ENCODE assay signal across 11 cellular contexts in the genomic region with DNA sequence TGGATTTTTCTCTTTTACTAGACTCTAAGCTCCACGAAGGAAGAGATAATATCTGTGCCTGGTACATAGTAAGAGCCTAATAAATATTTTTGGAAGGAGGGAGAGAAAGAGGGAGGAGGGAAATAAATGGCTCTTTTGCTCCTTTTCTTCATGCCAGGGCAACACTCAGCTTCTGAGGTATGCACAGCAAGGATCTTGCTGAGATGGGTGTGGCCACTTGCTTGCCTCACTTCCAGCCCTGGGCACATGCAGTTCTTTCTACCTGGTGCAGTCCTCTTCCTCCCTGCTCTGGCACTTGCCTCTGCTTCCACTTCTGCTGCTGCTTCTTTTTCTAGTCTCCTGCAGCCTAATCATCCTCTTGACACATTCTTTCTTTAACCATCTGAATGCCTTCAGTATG.
DNase-seq lines count a peak whose midpoint lies in the region; ATAC-seq, FAIRE-seq and TF ChIP-seq lines count a peak whose summit lies in the region.
"Had no signal": no experiment of that assay in that cellular context is flagged by ENCODE, and none has a peak within 500 bp of the region (broad histone marks: within the 10 kb centered on the region; RNA-seq: fewer than 3 reads in every experiment).

No MANE protein-coding gene starts in this region.

- no peaks in the 10 kb centered on the region for H3K9me3 ChIP-seq in body of pancreas
- no peaks in the 10 kb centered on the region for H3K9me3 ChIP-seq in keratinocyte (ENCODE audit: control insufficient read depth, low read depth, low read length)
- H3K9me3 ChIP-seq: heart left ventricle had no signal

- H3K4me1 ChIP-seq in body of pancreas (peaks cover 10% of the 10 kb centered on the region), keratinocyte (ENCODE audit: control insufficient read depth, extremely low read depth, insufficient read depth, low read length) (peaks cover 31% of the 10 kb centered on the region)

- dilution Hi-C loops in keratinocyte (cut with MboI; ENCODE audit: extremely low pct_ligation_motif_present, low sequenced_read_pairs): no loop called here

- TF ChIP-seq POLR2A in body of pancreas (IDR thresholded peaks at IDR 0.05): no peak

- no peak overlapping the region for H3K27ac ChIP-seq in body of pancreas
- H3K27ac ChIP-seq in keratinocyte (ENCODE audit: control insufficient read depth, insufficient read depth, low read length): peak overlapping the region; percentile 77

- TF ChIP-seq CTCF in body of pancreas (IDR thresholded peaks at IDR 0.05) (no peak), keratinocyte (optimal IDR thresholded peaks at IDR 0.05 in 1 of 3, IDR thresholded peaks at IDR 0.05 in 1 of 3, conservative IDR thresholded peaks at IDR 0.05 in 1 of 3; ENCODE audit: extremely low read depth in 1 of 3, insufficient read depth in 2 of 3, low read length in 3 of 3) (no peak)

- peak; percentile 89 for FAIRE-seq in keratinocyte (lab: Jason Lieb, UNC)

- H3K4me3 ChIP-seq in body of pancreas (no peak overlapping the region), keratinocyte (ENCODE audit: control insufficient read depth in 2 of 3, extremely low read depth in 1 of 3, insufficient read depth in 2 of 3, low read depth in 1 of 3, low read length in 3 of 3) (no peak overlapping the region)
- H3K4me3 ChIP-seq: heart left ventricle had no signal

- H3K9me3 Mint-ChIP-seq in stimulated activated effector memory CD8-positive, alpha-beta T cell treated with anti-CD3 and anti-CD28 coated beads, Interleukin-12 subunit alpha, Interleukin-12 subunit beta, amount 100 ng/mL, for 72 hours: no peaks in the 10 kb centered on the region
- H3K9me3 Mint-ChIP-seq: neural crest cell had no signal

- H4K20me1 ChIP-seq in keratinocyte (ENCODE audit: control insufficient read depth, extremely low read depth, insufficient read depth, low read length): no peaks in the 10 kb centered on the region

- intact Hi-C loops in body of pancreas (cut with DNase I): no loop called here

- peak; percentile 20 for DNase-seq in HCEC 1CT
- peak in 1 of 4 donors; percentile 33 for DNase-seq in body of pancreas
- DNase-seq in keratinocyte (ENCODE audit: low read depth, low spot score): peak; percentile 66
- DNase-seq in stimulated activated effector memory CD8-positive, alpha-beta T cell treated with anti-CD3 and anti-CD28 coated beads, Interleukin-12 subunit alpha, Interleukin-12 subunit beta, amount 100 ng/mL, for 72 hours (ENCODE audit: low spot score in 2 of 2): no peak
- DNase-seq in activated naive CD4-positive, alpha-beta T cell treated with anti-CD3 and anti-CD28 coated beads, Interleukin-2, amount 50 U/mL, for 16 hours: no peak
- DNase-seq in NCI-H82 (lab: John Stamatoyannopoulos, UW): no peak
- DNase-seq: NCI-H2029 had no signal

- H3K27me3 ChIP-seq in body of pancreas: no peaks in the 10 kb centered on the region
- no peaks in the 10 kb centered on the region for H3K27me3 ChIP-seq in keratinocyte (ENCODE audit: control insufficient read depth, extremely low read depth, insufficient read depth, low read length)
- H3K27me3 ChIP-seq: heart left ventricle had no signal

- no peaks in the 10 kb centered on the region for H3K36me3 Mint-ChIP-seq in stimulated activated effector memory CD8-positive, alpha-beta T cell treated with anti-CD3 and anti-CD28 coated beads, Interleukin-12 subunit alpha, Interleukin-12 subunit beta, amount 100 ng/mL, for 72 hours

- no peaks in the 10 kb centered on the region for H3K9me1 ChIP-seq in keratinocyte (ENCODE audit: control insufficient read depth, extremely low read depth, insufficient read depth, low read length)

- peaks cover 8% of the 10 kb centered on the region for H3K4me1 Mint-ChIP-seq in stimulated activated effector memory CD8-positive, alpha-beta T cell treated with anti-CD3 and anti-CD28 coated beads, Interleukin-12 subunit alpha, Interleukin-12 subunit beta, amount 100 ng/mL, for 72 hours

- peak overlapping the region; percentile 59 for H3K27ac Mint-ChIP-seq in stimulated activated effector memory CD8-positive, alpha-beta T cell treated with anti-CD3 and anti-CD28 coated beads, Interleukin-12 subunit alpha, Interleukin-12 subunit beta, amount 100 ng/mL, for 72 hours

- no peaks in the 10 kb centered on the region for H3K36me3 ChIP-seq in body of pancreas (replicated peaks in 1 of 2; ENCODE audit: insufficient read depth in 1 of 2, low read depth in 2 of 2)
- no peaks in the 10 kb centered on the region for H3K36me3 ChIP-seq in keratinocyte (ENCODE audit: control insufficient read depth in 2 of 2, extremely low read depth in 1 of 2, insufficient read depth in 2 of 2, low read length in 2 of 2)
- H3K36me3 ChIP-seq: heart left ventricle had no signal

- H3K4me3 Mint-ChIP-seq in stimulated activated effector memory CD8-positive, alpha-beta T cell treated with anti-CD3 and anti-CD28 coated beads, Interleukin-12 subunit alpha, Interleukin-12 subunit beta, amount 100 ng/mL, for 72 hours: no peak overlapping the region
- H3K4me3 Mint-ChIP-seq: neural crest cell had no signal

- WGBS in body of pancreas, 2 donors: 86 to 88% methylated on average over 1 of the region's 1 CpG

- peak overlapping the region; percentile 37 for H2AFZ ChIP-seq in keratinocyte (ENCODE audit: control insufficient read depth, low read length)

- peak overlapping the region; percentile 9 for H3K9ac ChIP-seq in keratinocyte (ENCODE audit: control insufficient read depth, extremely low read depth, insufficient read depth, low read length)

- ATAC-seq in body of pancreas (peak; percentile 56), GM18519 (IDR thresholded peaks at IDR 0.05; ENCODE audit: low FRiP score, unreplicated experiment) (no peak), GM21619 (IDR thresholded peaks at IDR 0.05; ENCODE audit: unreplicated experiment) (no peak)
- ATAC-seq in stimulated activated effector memory CD8-positive, alpha-beta T cell treated with anti-CD3 and anti-CD28 coated beads, Interleukin-12 subunit alpha, Interleukin-12 subunit beta, amount 100 ng/mL, for 72 hours: no peak

- H3K4me2 ChIP-seq in keratinocyte (ENCODE audit: control insufficient read depth, extremely low read depth, insufficient read depth, low read depth, low read length): peak overlapping the region; percentile 47

- H3K79me2 ChIP-seq in keratinocyte (ENCODE audit: control insufficient read depth, insufficient read depth, low read length): no peaks in the 10 kb centered on the region

Comparison
In these comparisons a context has a peak if more than half of its experiments do, and no peak if none do; other contexts are left out.
1. DNase-seq: peak in HCEC 1CT (single experiment) and keratinocyte (single experiment); none in stimulated activated effector memory CD8-positive, alpha-beta T cell treated with anti-CD3 and anti-CD28 coated beads, Interleukin-12 subunit alpha, Interleukin-12 subunit beta, amount 100 ng/mL, for 72 hours (0 of 2), activated naive CD4-positive, alpha-beta T cell treated with anti-CD3 and anti-CD28 coated beads, Interleukin-2, amount 50 U/mL, for 16 hours (single experiment) and NCI-H82 (single experiment).